Comparison of ENCODE assay signal across 2 cellular contexts in the genomic region with DNA sequence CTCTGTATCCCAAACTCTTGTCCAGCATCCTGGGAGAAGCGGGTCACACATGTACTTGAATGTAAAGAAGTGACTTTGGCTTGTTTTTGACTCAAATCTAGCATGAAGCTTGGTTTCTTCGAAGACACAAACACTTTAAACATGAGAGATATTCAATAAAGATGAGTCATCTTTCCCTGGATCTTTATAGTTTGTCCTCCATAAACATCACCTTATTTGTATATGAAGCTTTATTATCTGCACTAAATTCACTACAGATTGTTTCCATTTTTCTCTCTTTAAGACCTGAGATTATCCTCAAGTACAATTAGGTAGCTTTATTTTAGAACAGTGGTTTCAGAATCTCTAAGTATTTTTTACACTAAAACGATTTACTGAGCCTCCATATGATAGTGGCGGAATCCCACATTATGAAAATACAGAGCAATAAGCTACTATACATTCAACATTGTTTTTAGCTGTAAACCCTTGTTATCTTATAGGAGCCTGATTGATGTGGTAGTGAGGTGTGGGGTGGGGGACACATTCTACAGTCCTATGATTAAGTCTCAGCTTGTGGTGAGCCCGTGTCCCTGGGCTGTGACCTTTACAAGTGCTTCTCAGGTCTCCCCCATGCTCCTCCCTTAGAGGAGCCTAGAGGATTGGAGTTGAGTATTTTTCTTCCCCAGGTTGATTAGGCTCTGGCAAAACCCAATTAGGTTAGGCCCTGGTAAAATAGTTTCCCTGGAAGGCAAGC.
A peak's percentile ranks its signal among the peaks of the same experiment; 100 is the strongest.
TF ChIP-seq lines count a peak whose summit lies in the region.

No MANE protein-coding gene starts in this region.

TF ChIP-seq in IMR-90, 13 proteins besides CTCF, POLR2A, EP300 and RAD21:
- TF ChIP-seq FOS (IDR thresholded peaks at IDR 0.05; ENCODE audit: low read depth, low read length) (peak; percentile 60; the same call in 1 of the 2 replicates), SMC3 (IDR thresholded peaks at IDR 0.05; ENCODE audit: low read depth, low read length) (no peak), RFX5 (IDR thresholded peaks at IDR 0.05; ENCODE audit: low read depth, low read length) (no peak)

TF ChIP-seq in endothelial cell of umbilical vein, 7 proteins besides CTCF, POLR2A, EP300 and RAD21:
- TF ChIP-seq FOS (IDR thresholded peaks at IDR 0.05; ENCODE audit: borderline replicate concordance, insufficient read depth, low read length) (peak; percentile 59), POLR2AphosphoS5 (IDR thresholded peaks at IDR 0.05; ENCODE audit: insufficient read depth, low read depth, low read length) (no peak), JUN (IDR thresholded peaks at IDR 0.05; ENCODE audit: borderline replicate concordance, insufficient read depth, insufficient read length, low read depth) (peak; percentile 8)
